ENCODE assay signal across 30 cellular contexts in genomic region chr4:86403575-86403974, GRCh38. TPM values are rescaled to one million over a fixed set of nuclear protein-coding genes. Genes with fewer than 3 reads are reported as not detected.
"Had no signal": no experiment of that assay in that cellular context is flagged by ENCODE, and none has a peak within 500 bp of the region (broad histone marks: within the 10 kb centered on the region; RNA-seq: fewer than 3 reads in every experiment).

No MANE protein-coding gene starts in this region.

- H3K27ac ChIP-seq: ascending aorta, cardiac muscle cell had no signal

- H3K4me3 ChIP-seq: ascending aorta, cardiac muscle cell had no signal

- H3K9me3 Mint-ChIP-seq: activated CD8-positive, alpha-beta T cell treated with anti-CD3 and anti-CD28 coated beads for 36 hours; activated T-helper 17 cell treated with anti-CD3 and anti-CD28 coated beads, Interleukin-2, amount 50 U/mL, for 72 hours; central memory CD8-positive, alpha-beta T cell; T-helper 1 cell treated with Interleukin-12 subunit alpha and Interleukin-12 subunit beta and Interleukin-4 antibody, amounts not matched to agents 30 μg/mL and 1 μg/mL, for 36 hours had no signal

- H3K4me1 ChIP-seq: ascending aorta had no signal

- DNase-seq: activated CD4-positive, alpha-beta T cell treated with anti-CD3 and anti-CD28 coated beads, Interleukin-2, amount 10 ng/mL, durations not matched to agents 24 days and 14 days; activated CD4-positive, alpha-beta T cell treated with anti-CD3 and anti-CD28 coated beads, Interleukin-2, amount 50 U/mL, for 4 hours; activated CD8-positive, alpha-beta T cell treated with anti-CD3 and anti-CD28 coated beads for 36 hours; activated effector memory CD4-positive, alpha-beta T cell treated with anti-CD3 and anti-CD28 coated beads, Interleukin-2, amount 50 U/mL, for 16 hours; activated naive CD4-positive, alpha-beta T cell; activated naive CD4-positive, alpha-beta T cell treated with anti-CD3 and anti-CD28 coated beads, Interleukin-2, amount 50 U/mL, for 16 hours; activated naive CD8-positive, alpha-beta T cell treated with anti-CD3 and anti-CD28 coated beads for 36 hours; activated T-cell treated with anti-CD3 and anti-CD28 coated beads, Interleukin-2, amount 50 U/mL, for 1 hour; activated T-cell treated with anti-CD3 and anti-CD28 coated beads, Interleukin-2, amount 50 U/mL, for 72 hours; amniotic stem cell; NCI-H1092 treated with DMSO at 0.1 percent for 48 hours; NCI-H1417; NCI-H146; NCI-H187; NCI-H2029 treated with DMSO at 0.1 percent for 48 hours; NCI-H2107; NCI-H2171; NCI-H510A; NCI-H69; NK-92 treated with Interleukin-12 subunit alpha and Interleukin-12 subunit beta, amount 100 ng/mL, for 24 hours; OCI-M1; Right ventricle myocardium superior; SK-N-SH had no signal

- H3K4me2 ChIP-seq: SK-N-SH had no signal

- ATAC-seq: activated CD8-positive, alpha-beta T cell treated with anti-CD3 and anti-CD28 coated beads for 36 hours; activated T-cell treated with anti-CD3 and anti-CD28 coated beads, Interleukin-2, amount 50 U/mL, for 72 hours; activated T-helper 17 cell treated with anti-CD3 and anti-CD28 coated beads, Interleukin-2, amount 50 U/mL, for 72 hours had no signal

- H3K27me3 ChIP-seq: ascending aorta, cardiac muscle cell had no signal

- H3K4me3 Mint-ChIP-seq: activated CD4-positive, alpha-beta T cell treated with anti-CD3 and anti-CD28 coated beads, Interleukin-2, amount 10 ng/mL, durations not matched to agents 24 days and 14 days; activated CD8-positive, alpha-beta T cell treated with anti-CD3 and anti-CD28 coated beads for 36 hours; activated naive CD8-positive, alpha-beta T cell treated with anti-CD3 and anti-CD28 coated beads for 36 hours; activated T-cell treated with anti-CD3 and anti-CD28 coated beads, Interleukin-2, amount 50 U/mL, for 72 hours; activated T-helper 17 cell treated with anti-CD3 and anti-CD28 coated beads, Interleukin-2, amount 50 U/mL, for 72 hours; central memory CD8-positive, alpha-beta T cell; T-helper 1 cell treated with Interleukin-12 subunit alpha and Interleukin-12 subunit beta and Interleukin-4 antibody, amounts not matched to agents 30 μg/mL and 1 μg/mL, for 36 hours; T-helper 2 cell treated with Interferon-gamma antibody and Interleukin-4, amounts not matched to agents 5 μg/mL and 100 μg/mL, for 36 hours had no signal

- H3K36me3 ChIP-seq: ascending aorta, cardiac muscle cell had no signal

- H3K36me3 Mint-ChIP-seq: activated naive CD8-positive, alpha-beta T cell treated with anti-CD3 and anti-CD28 coated beads for 36 hours had no signal

- H3K9ac ChIP-seq: SK-N-SH had no signal

- H3K4me1 Mint-ChIP-seq: activated CD4-positive, alpha-beta T cell treated with anti-CD3 and anti-CD28 coated beads, Interleukin-2, amount 10 ng/mL, durations not matched to agents 24 days and 14 days; activated naive CD8-positive, alpha-beta T cell treated with anti-CD3 and anti-CD28 coated beads for 36 hours; activated T-helper 17 cell treated with anti-CD3 and anti-CD28 coated beads, Interleukin-2, amount 50 U/mL, for 72 hours; central memory CD8-positive, alpha-beta T cell had no signal

- H3K27ac Mint-ChIP-seq: activated CD4-positive, alpha-beta T cell treated with anti-CD3 and anti-CD28 coated beads, Interleukin-2, amount 10 ng/mL, durations not matched to agents 24 days and 14 days; activated CD8-positive, alpha-beta T cell treated with anti-CD3 and anti-CD28 coated beads for 36 hours; activated naive CD8-positive, alpha-beta T cell treated with anti-CD3 and anti-CD28 coated beads for 36 hours; activated T-cell treated with anti-CD3 and anti-CD28 coated beads, Interleukin-2, amount 50 U/mL, for 72 hours; activated T-helper 17 cell treated with anti-CD3 and anti-CD28 coated beads, Interleukin-2, amount 50 U/mL, for 72 hours; T-helper 1 cell treated with Interleukin-12 subunit alpha and Interleukin-12 subunit beta and Interleukin-4 antibody, amounts not matched to agents 30 μg/mL and 1 μg/mL, for 36 hours; T-helper 2 cell treated with Interferon-gamma antibody and Interleukin-4, amounts not matched to agents 5 μg/mL and 100 μg/mL, for 36 hours had no signal

RNA-seq across cellular contexts. Expression of gene MAPK10, which starts 43.7 kb away (rescaled TPM):
- total RNA-seq: activated CD4-positive, alpha-beta T cell treated with anti-CD3 and anti-CD28 coated beads, Interleukin-2, amount 10 ng/mL, durations not matched to agents 24 days and 14 days; activated CD8-positive, alpha-beta memory T cell treated with anti-CD3 and anti-CD28 coated beads for 36 hours; activated CD8-positive, alpha-beta T cell treated with anti-CD3 and anti-CD28 coated beads for 36 hours had no signal
